ENCODE assay signal across 8 cellular contexts in genomic region chr10:11017575-11018425, GRCh38. TPM values are rescaled to one million over a fixed set of nuclear protein-coding genes. Genes with fewer than 3 reads are reported as not detected.
DNase-seq lines count a peak whose midpoint lies in the region; ATAC-seq and TF ChIP-seq lines count a peak whose summit lies in the region.

Gene CELF2 (plus strand): TSS chr10:11017872. CDS start chr10:11018090, 218 bp downstream.

- 1% methylated on average over 11 of the region's 132 CpGs for whole genome bisulfite sequencing in SK-N-SH (ENCODE audit: low lambda C conversion rate)
- 0% methylated on average over 12 to 101 of the region's 132 CpGs for WGBS in body of pancreas, 2 donors

- no peaks in the 10 kb centered on the region for H3F3A ChIP-seq in SK-N-SH (replicated peaks; ENCODE audit: insufficient read depth)

- CTCF ChIA-PET in SK-N-SH (lab: Yijun Ruan, JAX), result interaction anchor here (1.3 kb wide), 1 partner anchor 1686 kb away, joined by 3 read pairs; no protein-coding TSS in a partner anchor

- TF ChIP-seq POLR2A in body of pancreas (IDR thresholded peaks at IDR 0.05), result no peak

- DNase-seq in SK-N-SH (peak; percentile 67), body of pancreas (peak; percentile 43 to 70 (median 60)), KG1 (lab: John Stamatoyannopoulos, UW) (no peak)
- peak; percentile 40 for DNase-seq in T-helper 2 cell treated with Interferon-gamma antibody and Interleukin-4, amounts not matched to agents 5 μg/mL and 100 μg/mL, for 36 hours (ENCODE audit: low spot score)

- no peak within 1 kb of the TSS for H3K4me2 ChIP-seq in SK-N-SH

- no peak for TF ChIP-seq RAD21 in SK-N-SH (IDR thresholded peaks at IDR 0.05; ENCODE audit: low read length)

- H3K4me3 ChIP-seq in SK-N-SH (ENCODE audit: low read depth in 2 of 2, low read length in 1 of 2) (peak within 1 kb of the TSS in 1 of 2 experiments; percentile 36; a peak in 2 of 4 replicates), body of pancreas (peak within 1 kb of the TSS in 1 of 2 donors; percentile 55), iPS-18c (ENCODE audit: insufficient read depth, low read depth, low read length) (peak within 1 kb of the TSS; percentile 80), skeletal muscle tissue (ENCODE audit: low read length in 3 of 3) (peak within 1 kb of the TSS; percentile 71 to 80 (median 75))

- no peak within 1 kb of the TSS for H3K9ac ChIP-seq in SK-N-SH
- peak within 1 kb of the TSS; percentile 71 to 85 (median 78) for H3K9ac ChIP-seq in skeletal muscle tissue (ENCODE audit: low read depth in 1 of 3, low read length in 3 of 3)

- peaks cover 9% of the 10 kb centered on the region for H3K4me1 Mint-ChIP-seq in T-helper 2 cell treated with Interferon-gamma antibody and Interleukin-4, amounts not matched to agents 5 μg/mL and 100 μg/mL, for 36 hours (ENCODE audit: low read depth)

- no peaks in the 10 kb centered on the region for H3K36me3 Mint-ChIP-seq in T-helper 2 cell treated with Interferon-gamma antibody and Interleukin-4, amounts not matched to agents 5 μg/mL and 100 μg/mL, for 36 hours (ENCODE audit: low read depth)

- H3K36me3 ChIP-seq in SK-N-SH (replicated peaks in 1 of 2; ENCODE audit: control insufficient read depth in 1 of 2, insufficient read depth in 2 of 2, low read length in 1 of 2), result no peaks in the 10 kb centered on the region
- no peaks in the 10 kb centered on the region for H3K36me3 ChIP-seq in body of pancreas (replicated peaks in 1 of 2; ENCODE audit: insufficient read depth in 1 of 2, low read depth in 2 of 2)
- H3K36me3 ChIP-seq in skeletal muscle tissue (ENCODE audit: control insufficient read depth in 3 of 3, insufficient read depth in 3 of 3, low read length in 3 of 3), result no peaks in the 10 kb centered on the region

- intact Hi-C loops in body of pancreas (cut with DNase I), result no loop called here

- TF ChIP-seq EP300 in SK-N-SH (IDR thresholded peaks at IDR 0.05; ENCODE audit: borderline replicate concordance in 1 of 2, low read depth in 1 of 2, low read length in 1 of 2), result no peak

- no peaks in the 10 kb centered on the region for H3K9me3 ChIP-seq in SK-N-SH
- H3K9me3 ChIP-seq in body of pancreas, result no peaks in the 10 kb centered on the region
- H3K9me3 ChIP-seq in iPS-18c (ENCODE audit: control insufficient read depth, insufficient read depth, low read length), result no peaks in the 10 kb centered on the region
- H3K9me3 ChIP-seq in skeletal muscle tissue (ENCODE audit: control insufficient read depth in 3 of 3, low read length in 3 of 3), result no peaks in the 10 kb centered on the region

- H3K27me3 Mint-ChIP-seq in T-helper 2 cell treated with Interferon-gamma antibody and Interleukin-4, amounts not matched to agents 5 μg/mL and 100 μg/mL, for 36 hours (ENCODE audit: low read depth), result peaks cover 86% of the 10 kb centered on the region

- no peak within 1 kb of the TSS for H2AFZ ChIP-seq in SK-N-SH (ENCODE audit: low read depth)

- no peaks in the 10 kb centered on the region for H4K20me1 ChIP-seq in SK-N-SH (ENCODE audit: insufficient read depth)

- peak within 1 kb of the TSS; percentile 74 for H3K4me3 Mint-ChIP-seq in T-helper 2 cell treated with Interferon-gamma antibody and Interleukin-4, amounts not matched to agents 5 μg/mL and 100 μg/mL, for 36 hours

- POLR2A ChIA-PET in SK-N-SH (lab: Yijun Ruan, JAX), result no interaction called here

- H3K4me1 ChIP-seq in SK-N-SH (ENCODE audit: control insufficient read depth in 1 of 2, insufficient read depth in 2 of 2, low read depth in 1 of 2, low read length in 1 of 2) (peaks cover 0 to 2% of the 10 kb centered on the region in 2 experiments; a peak in 1 of 4 replicates), body of pancreas (peaks cover 17% of the 10 kb centered on the region), skeletal muscle tissue (ENCODE audit: control insufficient read depth in 3 of 3, insufficient read depth in 3 of 3, low read length in 3 of 3) (peaks cover 17 to 41% (median 20%) of the 10 kb centered on the region in 3 donors)

- no peaks in the 10 kb centered on the region for H3K9me3 Mint-ChIP-seq in T-helper 2 cell treated with Interferon-gamma antibody and Interleukin-4, amounts not matched to agents 5 μg/mL and 100 μg/mL, for 36 hours

- no peak within 1 kb of the TSS for H3K27ac ChIP-seq in SK-N-SH (ENCODE audit: low read depth in 2 of 2, low read length in 1 of 2)
- H3K27ac ChIP-seq in body of pancreas, result peak within 1 kb of the TSS in 1 of 4 donors; percentile 37
- peak within 1 kb of the TSS; percentile 91 for H3K27ac ChIP-seq in skeletal muscle tissue (ENCODE audit: low read depth, low read length)

- no peaks in the 10 kb centered on the region for H3K9me2 ChIP-seq in SK-N-SH

- ATAC-seq in SK-N-SH treated with all-trans-retinoic acid at 6 μM for 48 hours, result no peak
- peak; percentile 90 for ATAC-seq in HG03280 (IDR thresholded peaks at IDR 0.05; ENCODE audit: unreplicated experiment)
- peak; percentile 84 for ATAC-seq in body of pancreas

- no peaks in the 10 kb centered on the region for H3K27me3 ChIP-seq in SK-N-SH (ENCODE audit: insufficient read depth)
- peaks cover 0 to 8% of the 10 kb centered on the region in 2 donors for H3K27me3 ChIP-seq in body of pancreas
- H3K27me3 ChIP-seq in skeletal muscle tissue (ENCODE audit: control insufficient read depth in 3 of 3, insufficient read depth in 3 of 3, low read length in 3 of 3), result peaks cover 0 to 10% (median 3%) of the 10 kb centered on the region in 3 donors

- no peaks in the 10 kb centered on the region for H3K79me2 ChIP-seq in SK-N-SH (ENCODE audit: insufficient read depth)

- no peak for TF ChIP-seq CTCF in SK-N-SH (IDR thresholded peaks at IDR 0.05)
- no peak for TF ChIP-seq CTCF in body of pancreas (IDR thresholded peaks at IDR 0.05)

- no peak within 1 kb of the TSS for H3K27ac Mint-ChIP-seq in T-helper 2 cell treated with Interferon-gamma antibody and Interleukin-4, amounts not matched to agents 5 μg/mL and 100 μg/mL, for 36 hours

TF ChIP-seq in SK-N-SH, 30 proteins besides CTCF, POLR2A, EP300 and RAD21:
- no peak for TF ChIP-seq GATA2 (CRISPR knock-in tag; IDR thresholded peaks at IDR 0.05)
- TF ChIP-seq EZH2phosphoT487 (IDR thresholded peaks at IDR 0.05; ENCODE audit: borderline replicate concordance, low read depth), result no peak
- TF ChIP-seq POLR2AphosphoS5 (IDR thresholded peaks at IDR 0.05; ENCODE audit: low read depth, low read length), result no peak
- TF ChIP-seq TEAD4 (IDR thresholded peaks at IDR 0.05; ENCODE audit: borderline replicate concordance, insufficient read depth), result no peak

TF ChIP-seq in SK-N-SH treated with all-trans-retinoic acid at 6 μM for 48 hours, 23 proteins besides CTCF, POLR2A, EP300 and RAD21:
- no peak for TF ChIP-seq CSRNP3 (CRISPR knock-in tag; IDR thresholded peaks at IDR 0.05)
- no peak for TF ChIP-seq BACH2 (CRISPR knock-in tag; IDR thresholded peaks at IDR 0.05; ENCODE audit: borderline replicate concordance)
- no peak for TF ChIP-seq TOX (CRISPR knock-in tag; IDR thresholded peaks at IDR 0.05; ENCODE audit: borderline replicate concordance)
- TF ChIP-seq ZNF8 (CRISPR knock-in tag; IDR thresholded peaks at IDR 0.05), result no peak
- TF ChIP-seq ESRRG (CRISPR knock-in tag; IDR thresholded peaks at IDR 0.05), result no peak
- TF ChIP-seq TCF4 (CRISPR knock-in tag; IDR thresholded peaks at IDR 0.05; ENCODE audit: borderline replicate concordance), result no peak
- TF ChIP-seq POU6F1 (CRISPR knock-in tag; IDR thresholded peaks at IDR 0.05; ENCODE audit: borderline replicate concordance, low read depth), result no peak
- TF ChIP-seq PPARA (CRISPR knock-in tag; IDR thresholded peaks at IDR 0.05; ENCODE audit: borderline replicate concordance), result no peak
- TF ChIP-seq ARNTL (CRISPR knock-in tag; IDR thresholded peaks at IDR 0.05; ENCODE audit: borderline replicate concordance, low read depth), result no peak
- no peak for TF ChIP-seq CREB5 (CRISPR knock-in tag; IDR thresholded peaks at IDR 0.05; ENCODE audit: low read depth)

RNA-seq across cellular contexts. Expression of gene CELF2, which starts in this region (rescaled TPM):
- polyA plus RNA-seq in SK-N-SH (2012; rRNA removed), result 0.03 and 0.08 TPM in 2 replicates
- polyA plus RNA-seq in SK-N-SH (2012; cell fraction: cytosol; rRNA removed), result 0.06 and 0.09 TPM in 2 replicates
- polyA plus RNA-seq in SK-N-SH (2012; cell fraction: nucleus; rRNA removed), result 0.01 and 0.07 TPM in 2 replicates
- total RNA-seq in body of pancreas (10 to 100 TPM; 10.4 to 11.2 TPM), skeletal muscle tissue (31.8 TPM)

Comparison
In these comparisons a context has a peak if more than half of its experiments do, and no peak if none do; other contexts are left out.
1. Peak in DNase-seq in SK-N-SH; RNA of the gene not detected or under 1 TPM.